In genomic region chr7:25926009-25926408, GRCh38 we compare ENCODE assay signal across 17 cellular contexts.
DNase-seq lines count a peak whose midpoint lies in the region; ATAC-seq and TF ChIP-seq lines count a peak whose summit lies in the region.
"Had no signal": no experiment of that assay in that cellular context is flagged by ENCODE, and none has a peak within 500 bp of the region (broad histone marks: within the 10 kb centered on the region; RNA-seq: fewer than 3 reads in every experiment).

No MANE protein-coding gene starts in this region.

- DNase-seq in GM23248: peak; percentile 28
- DNase-seq in NOMO-1 treated with dmso at 0.1 percent for 144 hours (lab: John Stamatoyannopoulos, UW; ENCODE audit: unreplicated experiment): peak; percentile 44
- DNase-seq in epithelial cell of proximal tubule (ENCODE audit: low read depth): peak; percentile 37
- peak; percentile 10 for DNase-seq in putamen (ENCODE audit: low spot score)
- no peak for DNase-seq in activated T-helper 2 cell treated with anti-CD3 and anti-CD28 coated beads, Interferon-gamma antibody, Interleukin-2, Interleukin-4, amounts not matched to agents 10 μg/mL and 5 μg/mL and 100 μg/mL, durations not matched to agents 14 hours and 24 hours and 36 hours (ENCODE audit: low spot score)
- DNase-seq in stimulated activated CD4-positive, alpha-beta T cell treated with anti-CD3 and anti-CD28 coated beads, Interleukin-4, amount 100 ng/mL, for 4 hours: no peak
- no peak for DNase-seq in NCI-H1694 treated with DMSO at 0.1 percent for 48 hours (lab: John Stamatoyannopoulos, UW)
- DNase-seq: activated CD4-positive, alpha-beta memory T cell treated with anti-CD3 and anti-CD28 coated beads for 36 hours; activated gamma-delta T cell treated with Interleukin-2 at 50 U/mL for 16 hours; effector memory CD8-positive, alpha-beta T cell; GDM1; RPMI8226 had no signal

- no peak overlapping the region for H3K27ac Mint-ChIP-seq in activated T-helper 2 cell treated with anti-CD3 and anti-CD28 coated beads, Interferon-gamma antibody, Interleukin-2, Interleukin-4, amounts not matched to agents 10 μg/mL and 5 μg/mL and 100 μg/mL, durations not matched to agents 14 hours and 24 hours and 36 hours
- H3K27ac Mint-ChIP-seq: activated CD4-positive, alpha-beta memory T cell treated with anti-CD3 and anti-CD28 coated beads for 36 hours; effector memory CD8-positive, alpha-beta T cell; stimulated activated naive CD8-positive, alpha-beta T cell treated with anti-CD3 and anti-CD28 coated beads, Interleukin-15, Interleukin-2, amounts not matched to agents 100 ng/mL and 50 ng/mL, for 24 hours had no signal

- no peaks in the 10 kb centered on the region for H3K79me2 ChIP-seq in GM23248 (ENCODE audit: insufficient read depth)

- H3K4me2 ChIP-seq in GM23248 (ENCODE audit: unreplicated experiment): no peak overlapping the region

- no peak overlapping the region for H3K4me3 Mint-ChIP-seq in activated T-helper 2 cell treated with anti-CD3 and anti-CD28 coated beads, Interferon-gamma antibody, Interleukin-2, Interleukin-4, amounts not matched to agents 10 μg/mL and 5 μg/mL and 100 μg/mL, durations not matched to agents 14 hours and 24 hours and 36 hours (ENCODE audit: low read depth)
- H3K4me3 Mint-ChIP-seq: activated CD4-positive, alpha-beta memory T cell treated with anti-CD3 and anti-CD28 coated beads for 36 hours; effector memory CD8-positive, alpha-beta T cell; neural crest cell; stimulated activated naive CD8-positive, alpha-beta T cell treated with anti-CD3 and anti-CD28 coated beads, Interleukin-15, Interleukin-2, amounts not matched to agents 100 ng/mL and 50 ng/mL, for 24 hours had no signal

- no peaks in the 10 kb centered on the region for H3K36me3 Mint-ChIP-seq in activated T-helper 2 cell treated with anti-CD3 and anti-CD28 coated beads, Interferon-gamma antibody, Interleukin-2, Interleukin-4, amounts not matched to agents 10 μg/mL and 5 μg/mL and 100 μg/mL, durations not matched to agents 14 hours and 24 hours and 36 hours (ENCODE audit: low read depth)
- H3K36me3 Mint-ChIP-seq: activated CD4-positive, alpha-beta memory T cell treated with anti-CD3 and anti-CD28 coated beads for 36 hours had no signal

- no peaks in the 10 kb centered on the region for H3K4me1 ChIP-seq in GM23248 (ENCODE audit: insufficient read depth)

- no peak for TF ChIP-seq CTCF in epithelial cell of proximal tubule (conservative IDR thresholded peaks at IDR 0.05; ENCODE audit: low read depth, low read length)

- H3K4me3 ChIP-seq in GM23248 (no peak overlapping the region), epithelial cell of proximal tubule (ENCODE audit: low read depth, low read length) (no peak overlapping the region)
- H3K4me3 ChIP-seq: BLaER1 treated with 17β-estradiol and CSF1 and Interleukin-3, amounts not matched to agents 10 nM and 100 nM had no signal

- H4K20me1 ChIP-seq in GM23248 (ENCODE audit: insufficient read depth): no peaks in the 10 kb centered on the region
- H4K20me1 ChIP-seq: BLaER1 treated with 17β-estradiol and CSF1 and Interleukin-3, amounts not matched to agents 10 nM and 100 nM had no signal

- no peak overlapping the region for H3K9ac ChIP-seq in GM23248
- H3K9ac ChIP-seq: BLaER1 treated with 17β-estradiol and CSF1 and Interleukin-3, amounts not matched to agents 10 nM and 100 nM had no signal

- in situ Hi-C loops in GM23248 (cut with MboI): no loop called here

- H3K27ac ChIP-seq in GM23248: no peak overlapping the region
- H3K27ac ChIP-seq: BLaER1 treated with 17β-estradiol and CSF1 and Interleukin-3, amounts not matched to agents 10 nM and 100 nM had no signal

- no peak for ATAC-seq in HG03159 (IDR thresholded peaks at IDR 0.05; ENCODE audit: unreplicated experiment)
- ATAC-seq: effector memory CD8-positive, alpha-beta T cell; left lobe of liver had no signal

- 35 to 40% methylated on average over 7 of the region's 7 CpGs for WGBS in GM23248 (ENCODE audit: low coverage in 1 of 2, low lambda C conversion rate in 2 of 2, missing lambda C conversion rate in 2 of 2), 2 experiments

- H3K9me3 ChIP-seq in GM23248 (ENCODE audit: low read depth): no peaks in the 10 kb centered on the region

- H3K9me2 ChIP-seq in GM23248 (ENCODE audit: insufficient read depth): no peaks in the 10 kb centered on the region

- no peak overlapping the region for H2AFZ ChIP-seq in GM23248

- no peaks in the 10 kb centered on the region for H3K9me3 Mint-ChIP-seq in activated T-helper 2 cell treated with anti-CD3 and anti-CD28 coated beads, Interferon-gamma antibody, Interleukin-2, Interleukin-4, amounts not matched to agents 10 μg/mL and 5 μg/mL and 100 μg/mL, durations not matched to agents 14 hours and 24 hours and 36 hours
- H3K9me3 Mint-ChIP-seq: activated CD4-positive, alpha-beta memory T cell treated with anti-CD3 and anti-CD28 coated beads for 36 hours; effector memory CD8-positive, alpha-beta T cell had no signal

- no peaks in the 10 kb centered on the region for H3F3A ChIP-seq in GM23248 (ENCODE audit: insufficient read depth)

- no peaks in the 10 kb centered on the region; the same call in 1 of the 2 replicates for H3K27me3 ChIP-seq in GM23248 (replicated peaks; ENCODE audit: insufficient read depth)
- H3K27me3 ChIP-seq: BLaER1 treated with 17β-estradiol and CSF1 and Interleukin-3, amounts not matched to agents 10 nM and 100 nM had no signal

- H3K4me1 Mint-ChIP-seq in activated T-helper 2 cell treated with anti-CD3 and anti-CD28 coated beads, Interferon-gamma antibody, Interleukin-2, Interleukin-4, amounts not matched to agents 10 μg/mL and 5 μg/mL and 100 μg/mL, durations not matched to agents 14 hours and 24 hours and 36 hours (ENCODE audit: low read depth): no peaks in the 10 kb centered on the region
- H3K4me1 Mint-ChIP-seq: neural crest cell had no signal

- intact Hi-C loops in activated T-helper 2 cell treated with anti-CD3 and anti-CD28 coated beads, Interferon-gamma antibody, Interleukin-2, Interleukin-4, amounts not matched to agents 10 μg/mL and 5 μg/mL and 100 μg/mL, durations not matched to agents 14 hours and 24 hours and 36 hours (cut with micrococcal nuclease): no loop called here

- H3K27me3 Mint-ChIP-seq in activated T-helper 2 cell treated with anti-CD3 and anti-CD28 coated beads, Interferon-gamma antibody, Interleukin-2, Interleukin-4, amounts not matched to agents 10 μg/mL and 5 μg/mL and 100 μg/mL, durations not matched to agents 14 hours and 24 hours and 36 hours (ENCODE audit: low read depth): peaks cover 22% of the 10 kb centered on the region

- no peaks in the 10 kb centered on the region for H3K36me3 ChIP-seq in GM23248 (ENCODE audit: low read depth)
- H3K36me3 ChIP-seq: BLaER1 treated with 17β-estradiol and CSF1 and Interleukin-3, amounts not matched to agents 10 nM and 100 nM had no signal

Comparison
In these comparisons a context has a peak if more than half of its experiments do, and no peak if none do; other contexts are left out.
1. DNase-seq: peak in GM23248 (single experiment), NOMO-1 treated with dmso at 0.1 percent for 144 hours (single experiment), epithelial cell of proximal tubule (single experiment) and putamen (single experiment); none in activated T-helper 2 cell treated with anti-CD3 and anti-CD28 coated beads, Interferon-gamma antibody, Interleukin-2, Interleukin-4, amounts not matched to agents 10 μg/mL and 5 μg/mL and 100 μg/mL, durations not matched to agents 14 hours and 24 hours and 36 hours (single experiment), stimulated activated CD4-positive, alpha-beta T cell treated with anti-CD3 and anti-CD28 coated beads, Interleukin-4, amount 100 ng/mL, for 4 hours (0 of 2) and NCI-H1694 treated with DMSO at 0.1 percent for 48 hours (single experiment).